Comparison of ENCODE assay signal across 8 cellular contexts in the genomic region with DNA sequence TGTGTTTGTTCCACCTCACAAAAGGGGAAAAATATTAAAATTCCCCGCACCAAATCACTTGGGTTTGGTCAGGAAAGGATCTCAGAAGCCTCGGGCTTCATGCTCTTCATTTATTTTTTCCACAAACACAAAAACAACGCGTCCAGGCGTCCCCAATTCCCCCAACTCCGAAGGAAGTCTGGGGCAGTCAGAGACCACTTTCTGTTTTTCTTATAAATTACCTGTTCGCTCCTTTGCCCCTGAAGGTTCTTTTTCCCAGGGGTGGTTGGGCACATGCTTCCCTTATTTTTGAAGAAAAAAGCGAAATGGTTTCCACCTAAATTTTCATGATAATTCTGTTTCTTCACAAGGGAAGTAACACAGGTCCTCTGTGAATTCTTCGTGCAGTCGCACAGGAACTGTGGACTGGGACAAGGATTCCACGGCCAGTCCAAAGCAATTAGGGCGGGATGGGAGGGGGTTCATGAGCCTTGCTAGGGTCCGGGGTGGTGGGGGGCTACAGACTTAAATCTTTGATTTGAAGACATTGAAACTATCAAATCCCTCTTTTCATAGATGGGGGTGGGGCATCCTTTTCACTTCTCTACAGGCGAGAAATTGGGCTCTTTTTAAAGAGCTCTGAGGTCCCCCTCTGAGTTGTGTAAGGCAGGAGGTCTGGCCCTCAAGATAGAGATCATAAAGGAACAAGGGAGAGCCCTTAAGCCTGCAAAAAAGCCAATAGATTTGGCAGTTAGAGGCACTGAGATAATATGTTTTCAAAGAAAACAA. TPM values are rescaled to one million over a fixed set of nuclear protein-coding genes. Genes with fewer than 3 reads are reported as not detected.
DNase-seq lines count a peak whose midpoint lies in the region; ATAC-seq, FAIRE-seq and TF ChIP-seq lines count a peak whose summit lies in the region.

No MANE protein-coding gene starts in this region.

- 0 to 4% methylated on average over 13 to 14 of the region's 14 CpGs for WGBS in GM23248 (ENCODE audit: low coverage in 1 of 2, low lambda C conversion rate in 2 of 2, missing lambda C conversion rate in 2 of 2), 2 experiments
- WGBS in HepG2 (ENCODE audit: low lambda C conversion rate): 4% methylated on average over 14 of the region's 14 CpGs

- TF ChIP-seq RAD21 in HepG2 (CRISPR knock-in tag; IDR thresholded peaks at IDR 0.05): no peak

- H3K9me3 Mint-ChIP-seq in CD14-positive monocyte: no peaks in the 10 kb centered on the region
- H3K9me3 Mint-ChIP-seq in central memory CD8-positive, alpha-beta T cell: no peaks in the 10 kb centered on the region

- H3K27ac Mint-ChIP-seq in CD14-positive monocyte: peak overlapping the region; percentile 79 to 94 (median 94)
- peak overlapping the region; percentile 90 for H3K27ac Mint-ChIP-seq in central memory CD8-positive, alpha-beta T cell (ENCODE audit: low read depth)

- no peaks in the 10 kb centered on the region for H3K36me3 Mint-ChIP-seq in CD14-positive monocyte
- H3K36me3 Mint-ChIP-seq in central memory CD8-positive, alpha-beta T cell (ENCODE audit: insufficient read depth): peaks cover 29% of the 10 kb centered on the region

- intact Hi-C loops in CD14-positive monocyte (cut with micrococcal nuclease) (loop anchor here in 1 of 2 donors (5.0 kb wide), 1 partner anchor 34 kb away; a partner anchor contains a TSS), HepG2 (cut with micrococcal nuclease; ENCODE audit: unreplicated experiment) (loop anchor here (1.0 to 5.0 kb wide), 4 partner anchors 8 to 161 kb away; a partner anchor contains a TSS)

- no peak for TF ChIP-seq EP300 in HepG2 (IDR thresholded peaks at IDR 0.05; ENCODE audit: low read depth in 2 of 2, low read length in 2 of 2)
- no peak for TF ChIP-seq EP300 in HepG2 (CRISPR knock-in tag; IDR thresholded peaks at IDR 0.05; ENCODE audit: borderline replicate concordance)

- no peak for FAIRE-seq in HepG2 (lab: Jason Lieb, UNC)

- TF ChIP-seq CTCF in CD14-positive monocyte (IDR thresholded peaks at IDR 0.05): no peak
- no peak for TF ChIP-seq CTCF in Peyer's patch (IDR thresholded peaks at IDR 0.05)
- no peak for TF ChIP-seq CTCF in HepG2 (CRISPR knock-in tag; IDR thresholded peaks at IDR 0.05)

- H3K27me3 ChIP-seq in GM23248 (replicated peaks; ENCODE audit: insufficient read depth) (no peaks in the 10 kb centered on the region), Peyer's patch (no peaks in the 10 kb centered on the region), HepG2 (ENCODE audit: control insufficient read depth in 1 of 2, insufficient read depth in 2 of 2, low read length in 2 of 2) (no peaks in the 10 kb centered on the region; a peak in 1 of 5 replicates), subcutaneous abdominal adipose tissue (ENCODE audit: control insufficient read depth in 5 of 5, insufficient read depth in 4 of 5, low read length in 5 of 5) (no peaks in the 10 kb centered on the region)

- H3K79me2 ChIP-seq in GM23248 (ENCODE audit: insufficient read depth) (no peaks in the 10 kb centered on the region), HepG2 (ENCODE audit: insufficient read depth, low read length) (no peaks in the 10 kb centered on the region)

- H3K9ac ChIP-seq in GM23248 (peak overlapping the region; percentile 92), HepG2 (ENCODE audit: insufficient read depth, low read depth, low read length) (peak overlapping the region; percentile 92), subcutaneous abdominal adipose tissue (ENCODE audit: low read length in 5 of 5) (peak overlapping the region; percentile 52 to 94 (median 87))

- H3K27me3 Mint-ChIP-seq in CD14-positive monocyte (ENCODE audit: low read depth in 3 of 3): peaks cover 0 to 1% (median 0%) of the 10 kb centered on the region in 3 donors
- no peaks in the 10 kb centered on the region for H3K27me3 Mint-ChIP-seq in central memory CD8-positive, alpha-beta T cell

- H3K4me1 Mint-ChIP-seq in CD14-positive monocyte: peaks cover 39% of the 10 kb centered on the region
- H3K4me1 Mint-ChIP-seq in central memory CD8-positive, alpha-beta T cell: peaks cover 26% of the 10 kb centered on the region

- peak overlapping the region; percentile 99 to 100 for H3K4me3 Mint-ChIP-seq in CD14-positive monocyte
- H3K4me3 Mint-ChIP-seq in central memory CD8-positive, alpha-beta T cell: peak overlapping the region; percentile 86

- peaks cover 24% of the 10 kb centered on the region for H3F3A ChIP-seq in GM23248 (ENCODE audit: insufficient read depth)

- peak overlapping the region; percentile 95 for H3K27ac ChIP-seq in GM23248
- peak overlapping the region; percentile 92 to 98 (median 94) for H3K27ac ChIP-seq in Peyer's patch
- H3K27ac ChIP-seq in HepG2 (ENCODE audit: extremely low read length, insufficient read depth, low read length): peak overlapping the region; percentile 90
- peak overlapping the region; percentile 75 for H3K27ac ChIP-seq in subcutaneous abdominal adipose tissue (ENCODE audit: low read depth, low read length)

- no peaks in the 10 kb centered on the region for H3K36me3 ChIP-seq in GM23248 (ENCODE audit: low read depth)
- no peaks in the 10 kb centered on the region for H3K36me3 ChIP-seq in Peyer's patch
- H3K36me3 ChIP-seq in HepG2 (replicated peaks in 1 of 2; ENCODE audit: control insufficient read depth in 1 of 2, insufficient read depth in 2 of 2, low read length in 2 of 2): no peaks in the 10 kb centered on the region
- no peaks in the 10 kb centered on the region for H3K36me3 ChIP-seq in subcutaneous abdominal adipose tissue (ENCODE audit: control insufficient read depth in 5 of 5, insufficient read depth in 5 of 5, low read length in 5 of 5)

- no peak for TF ChIP-seq POLR2A in Peyer's patch (IDR thresholded peaks at IDR 0.05)
- TF ChIP-seq POLR2A in HepG2 (IDR thresholded peaks at IDR 0.05; ENCODE audit: insufficient read depth in 1 of 2, low read depth in 2 of 2, low read length in 2 of 2): no peak

- H3K4me3 ChIP-seq in GM23248 (peak overlapping the region; percentile 85), Peyer's patch (peak overlapping the region; percentile 56 to 77 (median 64)), HepG2 (replicated peaks in 1 of 3; ENCODE audit: insufficient read depth in 1 of 3, low read depth in 2 of 3, low read length in 3 of 3) (peak overlapping the region; percentile 69 to 85 (median 85)), subcutaneous abdominal adipose tissue (ENCODE audit: low read depth in 1 of 5, low read length in 5 of 5) (peak overlapping the region; percentile 63 to 94 (median 82))

- H3K4me1 ChIP-seq in GM23248 (ENCODE audit: insufficient read depth) (peaks cover 10% of the 10 kb centered on the region), Peyer's patch (peaks cover 0 to 12% (median 3%) of the 10 kb centered on the region in 4 donors), HepG2 (ENCODE audit: insufficient read depth, low read length) (peaks cover 31% of the 10 kb centered on the region), subcutaneous abdominal adipose tissue (ENCODE audit: control insufficient read depth in 5 of 5, insufficient read depth in 5 of 5, low read length in 5 of 5) (peaks cover 2 to 27% (median 13%) of the 10 kb centered on the region in 5 donors)

- no peak for ATAC-seq in central memory CD8-positive, alpha-beta T cell (replicated peaks; ENCODE audit: extremely low read depth, poor library complexity, severe bottlenecking)
- no peak for ATAC-seq in HepG2
- no peak for ATAC-seq in GM19328 (IDR thresholded peaks at IDR 0.05; ENCODE audit: unreplicated experiment)

- POLR2A ChIA-PET in HepG2 (lab: Yijun Ruan, JAX): interaction anchor here (0.5 to 6.4 kb wide), 16 partner anchors 12 to 1254 kb away, joined by 3 to 74 read pairs (median 7); partner anchors contain the start of gene HFE

- no peak for DNase-seq in CD14-positive monocyte (ENCODE audit: low spot score)
- peak; percentile 48 for DNase-seq in GM23248
- DNase-seq in Peyer's patch: peak in 2 of 3 donors; percentile 57 to 62
- peak in 1 of 2 donors; percentile 17 for DNase-seq in central memory CD8-positive, alpha-beta T cell (ENCODE audit: low spot score in 2 of 2)
- peak; percentile 56 for DNase-seq in HepG2 (ENCODE audit: low spot score)
- no peak for DNase-seq in ureter (ENCODE audit: low spot score)

- H3K4me2 ChIP-seq in GM23248 (ENCODE audit: unreplicated experiment) (peak overlapping the region; percentile 94), HepG2 (ENCODE audit: low read depth, low read length) (peak overlapping the region; percentile 92)

- H3K9me3 ChIP-seq in GM23248 (ENCODE audit: low read depth) (no peaks in the 10 kb centered on the region), Peyer's patch (no peaks in the 10 kb centered on the region), HepG2 (ENCODE audit: low read length) (no peaks in the 10 kb centered on the region), subcutaneous abdominal adipose tissue (ENCODE audit: control insufficient read depth in 5 of 5, low read length in 5 of 5) (no peaks in the 10 kb centered on the region)

- no peaks in the 10 kb centered on the region for H3K9me2 ChIP-seq in GM23248 (ENCODE audit: insufficient read depth)

- H2AFZ ChIP-seq in GM23248 (peak overlapping the region; percentile 84), HepG2 (ENCODE audit: low read length) (peak overlapping the region; percentile 43)

- TSS peak; percentile 87 for BruUV-seq in HepG2 (replicated peaks; lab: Mats Ljungman, UMichigan)

- CTCF ChIA-PET in HepG2 (lab: Yijun Ruan, JAX; ENCODE audit: low intra/inter-chr PET ratio, low total read pairs): no interaction called here

- in situ Hi-C loops in GM23248 (cut with MboI) (no loop called here), HepG2 (cut with HindIII; ENCODE audit: extremely low pct_ligation_motif_present, low pct_unique_long_range_greater_than_20kb) (no loop called here)

- H4K20me1 ChIP-seq in GM23248 (ENCODE audit: insufficient read depth): no peaks in the 10 kb centered on the region
- H4K20me1 ChIP-seq in HepG2 (ENCODE audit: insufficient read depth, low read length): no peaks in the 10 kb centered on the region

RNA-seq across cellular contexts. Expression of gene HFE, which starts 30.5 kb away (rescaled TPM):
- polyA plus RNA-seq in CD14-positive monocyte (10 to 100 TPM; 14.1 to 16.1 TPM), GM23248 (2016; fragmentation: Nextera tagmentation; extraction: Ambion mirVana) (8.6 and 10.6 TPM in 2 replicates), HepG2 (2011; rRNA removed) (5.7 and 6.3 TPM in 2 replicates)
- 10.8 and 13.2 TPM in 2 replicates for total RNA-seq in GM23248 (2014; rRNA removed; shearing (Covaris generic))
- total RNA-seq in Peyer's patch (10 to 100 TPM in 2 of 4 donors, 1 to 10 TPM in 2; 8.1 to 13.2 (median 9.7) TPM), HepG2 (2016; rRNA removed; fragmentation: Illumina TruSeq; extraction: Trizol) (1.9 and 3.7 TPM in 2 replicates), ureter (14.8 TPM)
- total RNA-seq in HepG2 (2016; cell fraction: cytosol; rRNA removed; fragmentation: Illumina TruSeq; extraction: Trizol; ENCODE audit: low read depth): 0.18 and 0.51 TPM in 2 replicates
- total RNA-seq in HepG2 (2016; cell fraction: insoluble cytoplasmic fraction; rRNA removed; fragmentation: Illumina TruSeq; extraction: Trizol): 1.9 and 4.9 TPM in 2 replicates
- 0.41 and 0.49 TPM in 2 replicates for total RNA-seq in HepG2 (2016; cell fraction: membrane; rRNA removed; fragmentation: Illumina TruSeq; extraction: Trizol)
- total RNA-seq in HepG2 (2016; cell fraction: nucleus; rRNA removed; fragmentation: Illumina TruSeq; extraction: Trizol): 3.5 and 4.2 TPM in 2 replicates
- polyA plus RNA-seq in HepG2 (2011; cell fraction: cytosol; rRNA removed): 5.3 and 5.8 TPM in 2 replicates
- polyA plus RNA-seq in HepG2 (2011; cell fraction: nucleus; rRNA removed): 3.7 and 5.3 TPM in 2 replicates
- 2.4 and 3.5 TPM in 2 replicates for polyA plus RNA-seq in HepG2 (2012)
- 0.24 and 0.26 TPM in 2 replicates for polyA plus RNA-seq in HepG2 (2016; cell fraction: cytosol; fragmentation: Illumina TruSeq; extraction: Trizol; ENCODE audit: low read depth)
- polyA plus RNA-seq in HepG2 (2016; cell fraction: insoluble cytoplasmic fraction; fragmentation: Illumina TruSeq; extraction: Trizol; ENCODE audit: low read depth): 1.4 and 2.1 TPM in 2 replicates
- polyA plus RNA-seq in HepG2 (2016; cell fraction: membrane; fragmentation: Illumina TruSeq; extraction: Trizol; ENCODE audit: low read depth): 0.29 and 0.86 TPM in 2 replicates
- polyA plus RNA-seq in HepG2 (2016; cell fraction: nucleus; fragmentation: Illumina TruSeq; extraction: Trizol; ENCODE audit: insufficient read depth, low read depth): 7.7 and 8.2 TPM in 2 replicates
- 13.4 and 32.5 TPM in 2 replicates for polyA minus RNA-seq in HepG2 (2011; rRNA and poly(A)+ RNA removed; ENCODE audit: low replicate concordance)
- 2.2 and 5.5 TPM in 2 replicates for polyA minus RNA-seq in HepG2 (2011; cell fraction: cytosol; rRNA and poly(A)+ RNA removed)
- polyA minus RNA-seq in HepG2 (2011; cell fraction: nucleus; rRNA and poly(A)+ RNA removed): 3.3 and 4.0 TPM in 2 replicates

Comparison
In these comparisons a context has a peak if more than half of its experiments do, and no peak if none do; other contexts are left out.
1. DNase-seq: peak in GM23248 (single experiment), Peyer's patch (2 of 3) and HepG2 (single experiment); none in CD14-positive monocyte (single experiment) and ureter (single experiment).
2. Peak in every context shown above with its lines, with median percentiles within 50 percentile points of each other: H3K27ac ChIP-seq, H3K4me3 ChIP-seq and H3K9ac ChIP-seq.